10 cellular contexts compared by ENCODE assay signal in genomic region chr4:122854860-122855259, GRCh38. TPM values are rescaled to one million over a fixed set of nuclear protein-coding genes. Genes with fewer than 3 reads are reported as not detected.
DNase-seq lines count a peak whose midpoint lies in the region; ATAC-seq, FAIRE-seq and TF ChIP-seq lines count a peak whose summit lies in the region.
"Had no signal": no experiment of that assay in that cellular context is flagged by ENCODE, and none has a peak within 500 bp of the region (broad histone marks: within the 10 kb centered on the region; RNA-seq: fewer than 3 reads in every experiment).

No MANE protein-coding gene starts in this region.

- H3K27me3 ChIP-seq in A673 (replicated peaks; ENCODE audit: insufficient read depth, low read depth, low read length, poor library complexity) (no peaks in the 10 kb centered on the region), ascending aorta (no peaks in the 10 kb centered on the region), pancreas (no peaks in the 10 kb centered on the region), Peyer's patch (no peaks in the 10 kb centered on the region)

- H3K36me3 Mint-ChIP-seq in activated T-helper 17 cell treated with anti-CD3 and anti-CD28 coated beads, Interleukin-2, amount 50 U/mL, for 72 hours (ENCODE audit: low read depth), result no peaks in the 10 kb centered on the region

- H3K36me3 ChIP-seq in A673 (ENCODE audit: insufficient read depth, low read length, poor library complexity, severe bottlenecking) (no peaks in the 10 kb centered on the region), ascending aorta (no peaks in the 10 kb centered on the region), pancreas (no peaks in the 10 kb centered on the region), Peyer's patch (no peaks in the 10 kb centered on the region)

- WGBS in pancreas, 2 donors, result 33 to 36% methylated on average over 4 of the region's 4 CpGs

- DNase-seq in A673 (ENCODE audit: low spot score) (peak; percentile 27), ascending aorta (ENCODE audit: low spot score in 2 of 2) (peak in 1 of 2 donors; percentile 76), globus pallidus (ENCODE audit: low spot score) (peak; percentile 89), pancreas (peak in 1 of 6 donors; percentile 15), NCI-H1092 treated with DMSO at 0.1 percent for 48 hours (lab: John Stamatoyannopoulos, UW) (no peak), Peyer's patch (no peak)
- DNase-seq: NCI-H1436 treated with DMSO at 0.1 percent for 48 hours; stimulated activated naive CD8-positive, alpha-beta T cell treated with anti-CD3 and anti-CD28 coated beads, Interleukin-15, Interleukin-2, amounts not matched to agents 100 U/mL and 50 U/mL, for 24 hours had no signal

- POLR2A ChIA-PET in A673 (lab: Charles Lee; ENCODE audit: low non-redundant PET), result no interaction called here

- TF ChIP-seq POLR2A in Peyer's patch (IDR thresholded peaks at IDR 0.05), result no peak

- no peaks in the 10 kb centered on the region for H3K4me1 Mint-ChIP-seq in activated T-helper 17 cell treated with anti-CD3 and anti-CD28 coated beads, Interleukin-2, amount 50 U/mL, for 72 hours

- FAIRE-seq in pancreas (lab: Jason Lieb, UNC), result no peak

- H3K9me3 ChIP-seq in A673 (ENCODE audit: low read depth, low read length, poor library complexity, severe bottlenecking) (no peaks in the 10 kb centered on the region), ascending aorta (no peaks in the 10 kb centered on the region), pancreas (no peaks in the 10 kb centered on the region), Peyer's patch (no peaks in the 10 kb centered on the region)

- peak overlapping the region; percentile 10 for H3K27ac ChIP-seq in A673 (ENCODE audit: low read depth, low read length, poor library complexity, severe bottlenecking)
- H3K27ac ChIP-seq in ascending aorta, result peak overlapping the region; percentile 85 to 89
- H3K27ac ChIP-seq in pancreas, result peak overlapping the region in 1 of 4 donors; percentile 34
- peak overlapping the region in 2 of 4 donors; percentile 6 to 61 for H3K27ac ChIP-seq in Peyer's patch

- H3K4me1 ChIP-seq in A673 (ENCODE audit: insufficient read depth, low read length, poor library complexity, severe bottlenecking) (peaks cover 30% of the 10 kb centered on the region), ascending aorta (peaks cover 14 to 44% of the 10 kb centered on the region in 2 donors), pancreas (no peaks in the 10 kb centered on the region), Peyer's patch (peaks cover 0 to 5% (median 0%) of the 10 kb centered on the region in 4 donors)

- H3K4me3 Mint-ChIP-seq in activated T-helper 17 cell treated with anti-CD3 and anti-CD28 coated beads, Interleukin-2, amount 50 U/mL, for 72 hours, result no peak overlapping the region

- TF ChIP-seq CTCF in A673 (conservative IDR thresholded peaks at IDR 0.05; ENCODE audit: low read depth, low read length) (no peak), ascending aorta (IDR thresholded peaks at IDR 0.05) (no peak), pancreas (IDR thresholded peaks at IDR 0.05) (no peak), Peyer's patch (IDR thresholded peaks at IDR 0.05) (no peak)

- no peak overlapping the region for H3K27ac Mint-ChIP-seq in activated T-helper 17 cell treated with anti-CD3 and anti-CD28 coated beads, Interleukin-2, amount 50 U/mL, for 72 hours

- ATAC-seq in pancreas (peak in 3 of 4 donors; percentile 52 to 65 (median 61)), HG02852 (IDR thresholded peaks at IDR 0.05; ENCODE audit: unreplicated experiment) (no peak)
- ATAC-seq in activated T-helper 17 cell treated with anti-CD3 and anti-CD28 coated beads, Interleukin-2, amount 50 U/mL, for 72 hours (replicated peaks), result no peak
- ATAC-seq: stimulated activated naive CD8-positive, alpha-beta T cell treated with anti-CD3 and anti-CD28 coated beads, Interleukin-15, Interleukin-2, amounts not matched to agents 100 U/mL and 50 U/mL, for 24 hours had no signal

- H3K4me3 ChIP-seq in A673 (ENCODE audit: low read depth, low read length, poor library complexity, severe bottlenecking), result no peak overlapping the region
- H3K4me3 ChIP-seq in ascending aorta, result peak overlapping the region; percentile 14 to 59
- H3K4me3 ChIP-seq in pancreas, result no peak overlapping the region
- no peak overlapping the region for H3K4me3 ChIP-seq in Peyer's patch

- intact Hi-C loops in A673 (cut with micrococcal nuclease; ENCODE audit: unreplicated experiment) (no loop called here), ascending aorta (cut with DNase I) (loop anchor here (5.0 kb wide), 1 partner anchor 47 kb away; no protein-coding TSS in a partner anchor), pancreas (cut with DNase I) (no loop called here)

- no peaks in the 10 kb centered on the region for H3K9me3 Mint-ChIP-seq in activated T-helper 17 cell treated with anti-CD3 and anti-CD28 coated beads, Interleukin-2, amount 50 U/mL, for 72 hours

- H3K27me3 Mint-ChIP-seq in activated T-helper 17 cell treated with anti-CD3 and anti-CD28 coated beads, Interleukin-2, amount 50 U/mL, for 72 hours, result peaks cover 4% of the 10 kb centered on the region

- no TSS peak for BruUV-seq in A673 (replicated peaks; lab: Mats Ljungman, UMichigan)

- CTCF ChIA-PET in A673 (lab: Charles Lee), result no interaction called here

RNA-seq across cellular contexts. Expression of gene FGF2, which starts 28.2 kb away (rescaled TPM):
- total RNA-seq in A673 (2021) (13.0 and 15.8 TPM in 2 replicates), ascending aorta (20.8 TPM), pancreas (1 to 10 TPM in 2 of 6 donors, under 1 TPM in 4; 0.41 to 1.6 (median 0.88) TPM), Peyer's patch (1 to 10 TPM; 1.0 to 5.8 (median 2.1) TPM)
- polyA plus RNA-seq in pancreas, result under 1 TPM; 0.49 to 0.59 TPM
- total RNA-seq in activated T-helper 17 cell treated with anti-CD3 and anti-CD28 coated beads, Interleukin-2, amount 50 U/mL, for 72 hours, result under 1 TPM; 0.11 to 0.32 TPM

Comparison
In these comparisons a context has a peak if more than half of its experiments do, and no peak if none do; other contexts are left out.
1. DNase-seq: peak in A673 (single experiment) and globus pallidus (single experiment); none in NCI-H1092 treated with DMSO at 0.1 percent for 48 hours (single experiment) and Peyer's patch (0 of 3).
2. H3K4me3 ChIP-seq: peak in ascending aorta (2 of 2); none in A673 (single experiment), pancreas (0 of 4) and Peyer's patch (0 of 4).
3. ATAC-seq: peak in pancreas (3 of 4); none in activated T-helper 17 cell treated with anti-CD3 and anti-CD28 coated beads, Interleukin-2, amount 50 U/mL, for 72 hours (single experiment) and HG02852 (single experiment).